ENCODE assay signal across 8 cellular contexts in the genomic region with DNA sequence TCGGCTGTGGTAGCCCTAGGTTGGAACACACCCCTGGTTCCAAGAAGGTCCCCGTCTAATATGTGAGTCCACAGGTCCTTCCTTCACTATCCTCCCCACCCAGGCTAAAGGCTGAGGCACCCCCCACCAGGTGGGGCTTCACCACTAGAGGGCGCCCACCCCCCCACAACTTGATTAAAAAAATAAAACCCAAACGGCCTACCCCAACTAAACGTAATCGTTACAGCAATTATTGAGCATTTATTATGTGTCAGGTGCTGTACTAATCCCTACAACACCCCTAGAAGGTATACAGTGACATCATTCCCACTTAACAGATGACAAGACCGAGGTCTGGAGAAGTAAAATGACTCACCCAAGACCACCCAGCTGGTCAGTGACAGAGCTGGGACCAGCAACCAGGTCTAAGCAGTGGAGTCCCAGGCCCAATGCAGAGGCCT.
A peak's percentile ranks its signal among the peaks of the same experiment; 100 is the strongest.
DNase-seq lines count a peak whose midpoint lies in the region; ATAC-seq lines count a peak whose summit lies in the region.

No MANE protein-coding gene starts in this region.

- H3K27me3 ChIP-seq in GM23248 (replicated peaks; ENCODE audit: insufficient read depth) = no peaks in the 10 kb centered on the region; the same call in 1 of the 2 replicates

- no peak overlapping the region for H2AFZ ChIP-seq in GM23248

- H3K36me3 ChIP-seq in GM23248 (ENCODE audit: low read depth) = no peaks in the 10 kb centered on the region

- H3K9me2 ChIP-seq in GM23248 (ENCODE audit: insufficient read depth) = no peaks in the 10 kb centered on the region

- H3K27ac ChIP-seq in GM23248 = no peak overlapping the region

- peak; percentile 44 for DNase-seq in GM23248
- DNase-seq in SK-MEL-5 (ENCODE audit: low read depth, low spot score) = peak; percentile 28
- DNase-seq in activated naive CD8-positive, alpha-beta T cell treated with anti-CD3 and anti-CD28 coated beads, Interleukin-2, amount 50 U/mL, for 16 hours (ENCODE audit: low read depth, low spot score) = peak; percentile 19
- DNase-seq in left colon = peak in 1 of 2 donors; percentile 43
- DNase-seq in stimulated activated CD8-positive, alpha-beta memory T cell treated with anti-CD3 and anti-CD28 coated beads, Interleukin-4, amount 100 ng/mL, for 1 hour (ENCODE audit: low read depth in 2 of 2, low spot score in 1 of 2) = peak; percentile 11 to 21
- no peak for DNase-seq in middle frontal gyrus (ENCODE audit: extremely low spot score, low spot score)

- in situ Hi-C loops in GM23248 (cut with MboI) = no loop called here
- in situ Hi-C loops in SK-MEL-5 (cut with HindIII; ENCODE audit: low pct_unique_long_range_greater_than_20kb, low sequenced_read_pairs) = no loop called here

- H3K9ac ChIP-seq in GM23248 = no peak overlapping the region

- H4K20me1 ChIP-seq in GM23248 (ENCODE audit: insufficient read depth) = no peaks in the 10 kb centered on the region

- intact Hi-C loops in left colon (cut with DNase I, micrococcal nuclease) = no loop called here

- ATAC-seq in left colon (peak; percentile 27), esophagus mucosa (no peak), HG03135 (IDR thresholded peaks at IDR 0.05; ENCODE audit: unreplicated experiment) (no peak)

- H3K4me1 ChIP-seq in GM23248 (ENCODE audit: insufficient read depth) = no peaks in the 10 kb centered on the region

- H3K9me3 ChIP-seq in GM23248 (ENCODE audit: low read depth) = no peaks in the 10 kb centered on the region

- 30 to 37% methylated on average over 7 of the region's 7 CpGs for WGBS in GM23248 (ENCODE audit: low coverage in 1 of 2, low lambda C conversion rate in 2 of 2, missing lambda C conversion rate in 2 of 2), 2 experiments

- no peaks in the 10 kb centered on the region for H3F3A ChIP-seq in GM23248 (ENCODE audit: insufficient read depth)

- no peak overlapping the region for H3K4me3 ChIP-seq in GM23248

- H3K79me2 ChIP-seq in GM23248 (ENCODE audit: insufficient read depth) = no peaks in the 10 kb centered on the region

- H3K4me2 ChIP-seq in GM23248 (ENCODE audit: unreplicated experiment) = no peak overlapping the region
